In the genomic region with DNA sequence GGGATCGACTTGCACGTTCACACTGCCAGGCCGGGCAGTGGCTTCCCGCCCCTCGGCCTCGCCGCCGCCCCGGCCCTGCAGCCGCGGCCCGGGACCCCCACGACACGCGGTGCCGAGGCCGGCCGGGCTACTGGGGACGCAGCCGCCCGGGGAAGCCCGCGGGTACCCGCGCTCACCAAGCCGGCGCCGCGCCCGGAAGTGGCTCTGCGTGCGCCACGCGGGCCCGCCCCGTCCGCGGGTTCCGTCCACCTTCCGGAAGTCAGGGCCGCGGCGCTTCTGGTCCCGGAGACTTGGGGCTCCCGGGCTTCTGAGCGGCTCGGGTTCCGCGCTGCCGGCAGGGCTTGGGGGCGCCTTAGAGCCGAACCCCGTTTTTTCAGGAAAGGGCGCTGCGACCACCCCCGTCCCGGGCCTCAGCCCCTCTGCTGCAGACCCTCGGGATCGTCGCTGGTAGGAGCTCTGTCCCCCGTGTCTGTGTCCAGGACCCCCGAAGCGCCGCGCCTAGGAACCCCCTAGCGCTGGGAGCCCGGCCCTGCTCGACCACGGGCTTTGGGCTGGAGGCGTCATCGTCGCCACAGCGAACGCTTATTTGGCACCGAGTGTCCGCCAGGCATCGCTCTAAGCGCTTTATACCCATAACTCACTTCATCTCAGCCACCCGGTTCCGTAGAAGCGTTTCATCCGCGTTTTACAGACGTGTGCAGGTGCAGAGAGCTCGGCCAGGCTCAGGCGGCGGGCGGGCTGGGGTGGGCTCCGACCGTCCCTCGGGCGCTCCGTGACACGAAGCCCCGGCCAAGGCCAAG, we compare ENCODE assay signal across 1 cellular context.
TF ChIP-seq lines count a peak whose summit lies in the region.

A gene with protein sequence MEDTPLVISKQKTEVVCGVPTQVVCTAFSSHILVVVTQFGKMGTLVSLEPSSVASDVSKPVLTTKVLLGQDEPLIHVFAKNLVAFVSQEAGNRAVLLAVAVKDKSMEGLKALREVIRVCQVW (minus strand): TSS at position 200 of the 800 bp plus-strand sequence. CDS start 693 bp downstream, outside the sequence.

TF ChIP-seq in A549, 52 proteins besides CTCF, POLR2A, EP300 and RAD21 (continued from another document):
- TF ChIP-seq, protein P1, sequence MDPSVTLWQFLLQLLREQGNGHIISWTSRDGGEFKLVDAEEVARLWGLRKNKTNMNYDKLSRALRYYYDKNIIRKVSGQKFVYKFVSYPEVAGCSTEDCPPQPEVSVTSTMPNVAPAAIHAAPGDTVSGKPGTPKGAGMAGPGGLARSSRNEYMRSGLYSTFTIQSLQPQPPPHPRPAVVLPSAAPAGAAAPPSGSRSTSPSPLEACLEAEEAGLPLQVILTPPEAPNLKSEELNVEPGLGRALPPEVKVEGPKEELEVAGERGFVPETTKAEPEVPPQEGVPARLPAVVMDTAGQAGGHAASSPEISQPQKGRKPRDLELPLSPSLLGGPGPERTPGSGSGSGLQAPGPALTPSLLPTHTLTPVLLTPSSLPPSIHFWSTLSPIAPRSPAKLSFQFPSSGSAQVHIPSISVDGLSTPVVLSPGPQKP (IDR thresholded peaks at IDR 0.05; ENCODE audit: low read depth, low read length) = 0 out of 2 replicates have a peak, but pooled peaks have one; percentile 45
- TF ChIP-seq KDM5A (IDR thresholded peaks at IDR 0.05) = peak; percentile 73
- peak; percentile 37 for TF ChIP-seq CHD2 (IDR thresholded peaks at IDR 0.05; ENCODE audit: low read length, partially characterized antibody)
- no peak for TF ChIP-seq RARB (CRISPR knock-in tag; IDR thresholded peaks at IDR 0.05)
- TF ChIP-seq NPAS2 (CRISPR knock-in tag; IDR thresholded peaks at IDR 0.05; ENCODE audit: borderline replicate concordance) = no peak
